In genomic region chr3:143443851-143444331, GRCh38 we compare ENCODE assay signal across 9 cellular contexts.
DNase-seq lines count a peak whose midpoint lies in the region; ATAC-seq, FAIRE-seq and TF ChIP-seq lines count a peak whose summit lies in the region.
"Had no signal": no experiment of that assay in that cellular context is flagged by ENCODE, and none has a peak within 500 bp of the region (broad histone marks: within the 10 kb centered on the region; RNA-seq: fewer than 3 reads in every experiment).

No MANE protein-coding gene starts in this region.

- no peaks in the 10 kb centered on the region for H3K27me3 ChIP-seq in Panc1 (ENCODE audit: control insufficient read depth, insufficient read depth, low read length)
- no peaks in the 10 kb centered on the region for H3K27me3 ChIP-seq in bronchial epithelial cell (ENCODE audit: control insufficient read depth, insufficient read depth, low read length)
- no peaks in the 10 kb centered on the region for H3K27me3 ChIP-seq in mesendoderm (ENCODE audit: insufficient read depth, low read length, poor library complexity)
- H3K27me3 ChIP-seq: Peyer's patch had no signal

- no peak for FAIRE-seq in bronchial epithelial cell (lab: Jason Lieb, UNC)

- no peak overlapping the region for H3K18ac ChIP-seq in mesendoderm (ENCODE audit: low read length)

- no peak overlapping the region for H2AK5ac ChIP-seq in mesendoderm (ENCODE audit: low read length)

- H3K79me2 ChIP-seq in mesendoderm (ENCODE audit: control insufficient read depth, insufficient read depth, low read length), result no peaks in the 10 kb centered on the region

- no peak overlapping the region for H3K27ac ChIP-seq in Panc1 (ENCODE audit: low read length)
- H3K27ac ChIP-seq in mesendoderm (ENCODE audit: low read depth, low read length), result no peak overlapping the region

- no peak overlapping the region for H2BK120ac ChIP-seq in mesendoderm (ENCODE audit: low read depth, low read length)

- in situ Hi-C loops in Panc1 (cut with HindIII; ENCODE audit: low pct_unique_long_range_greater_than_20kb, low sequenced_read_pairs), result no loop called here

- H4K5ac ChIP-seq in mesendoderm (ENCODE audit: low read length), result no peak overlapping the region

- no peaks in the 10 kb centered on the region for H3K79me1 ChIP-seq in mesendoderm (ENCODE audit: low read length)

- no peak overlapping the region for H3K4ac ChIP-seq in mesendoderm (ENCODE audit: low read depth, low read length)

- H3K4me2 ChIP-seq in mesendoderm (ENCODE audit: low read length), result no peak overlapping the region

- H3K9me3 ChIP-seq in Panc1 (ENCODE audit: control insufficient read depth, insufficient read depth, low read depth, low read length), result no peaks in the 10 kb centered on the region
- H3K9me3 ChIP-seq: Peyer's patch had no signal

- no peak overlapping the region for H2BK5ac ChIP-seq in mesendoderm (ENCODE audit: low read length)

- no peak overlapping the region for H2BK15ac ChIP-seq in mesendoderm (replicated peaks; ENCODE audit: low read depth)

- no peaks in the 10 kb centered on the region for H3K36me3 ChIP-seq in Panc1 (ENCODE audit: control insufficient read depth, insufficient read depth, low read length)
- H3K36me3 ChIP-seq in bronchial epithelial cell (ENCODE audit: control insufficient read depth, insufficient read depth, low read length), result no peaks in the 10 kb centered on the region
- no peaks in the 10 kb centered on the region for H3K36me3 ChIP-seq in mesendoderm (ENCODE audit: control insufficient read depth, insufficient read depth, low read length)
- H3K36me3 ChIP-seq: Peyer's patch had no signal

- intact Hi-C loops in Panc1 (cut with micrococcal nuclease; ENCODE audit: unreplicated experiment), result no loop called here

- peak; percentile 77; the same call in 1 of the 2 replicates for ATAC-seq in Panc1
- no peak for ATAC-seq in HG02973 (IDR thresholded peaks at IDR 0.05; ENCODE audit: unreplicated experiment)
- ATAC-seq in GM21529 (IDR thresholded peaks at IDR 0.05; ENCODE audit: unreplicated experiment), result no peak

- H3K4me3 ChIP-seq in Panc1 (ENCODE audit: low read depth in 2 of 2, low read length in 2 of 2), result no peak overlapping the region
- H3K4me3 ChIP-seq in bronchial epithelial cell (ENCODE audit: low read depth, low read length), result no peak overlapping the region
- H3K4me3 ChIP-seq in mesendoderm (ENCODE audit: low read length), result no peak overlapping the region
- H3K4me3 ChIP-seq: Peyer's patch had no signal

- POLR2A ChIA-PET in Panc1 (lab: Charles Lee), result no interaction called here

- no peak overlapping the region for H3K23ac ChIP-seq in mesendoderm (ENCODE audit: low read length)

- no peak for TF ChIP-seq CTCF in Panc1 (IDR thresholded peaks at IDR 0.05)
- TF ChIP-seq CTCF in bronchial epithelial cell (IDR thresholded peaks at IDR 0.05; ENCODE audit: insufficient read depth, low read length, severe bottlenecking), result no peak

- H3K9ac ChIP-seq in mesendoderm (ENCODE audit: low read length), result no peak overlapping the region

- no CpG with 5 or more reads among the region's 6 CpGs for WGBS in mesendoderm (ENCODE audit: extremely low coverage, insufficient coverage, low lambda C conversion rate)

- peak; percentile 86 for DNase-seq in GM04503 (ENCODE audit: low read depth)
- DNase-seq in Panc1 (ENCODE audit: low read depth, low spot score), result peak; percentile 69
- peak; percentile 99 for DNase-seq in bronchial epithelial cell (ENCODE audit: low read depth)
- peak; percentile 83 for DNase-seq in mesendoderm
- no peak for DNase-seq in retina
- DNase-seq in SK-N-DZ (ENCODE audit: low spot score), result no peak

- H4K8ac ChIP-seq in mesendoderm (ENCODE audit: low read depth, low read length), result no peak overlapping the region

- BruUV-seq in Panc1 (replicated peaks; lab: Mats Ljungman, UMichigan), result no TSS peak

- H3K56ac ChIP-seq in mesendoderm (ENCODE audit: low read length), result no peak overlapping the region

- no peaks in the 10 kb centered on the region for H3K4me1 ChIP-seq in Panc1 (ENCODE audit: control insufficient read depth, insufficient read depth, low read length)
- no peaks in the 10 kb centered on the region for H3K4me1 ChIP-seq in mesendoderm (ENCODE audit: control insufficient read depth, low read depth, low read length)

- CTCF ChIA-PET in Panc1 (lab: Charles Lee), result no interaction called here

Comparison
In these comparisons a context has a peak if more than half of its experiments do, and no peak if none do; other contexts are left out.
1. DNase-seq: peak in GM04503 (single experiment), Panc1 (single experiment), bronchial epithelial cell (single experiment) and mesendoderm (single experiment); none in retina (single experiment) and SK-N-DZ (single experiment).